In the genomic region with DNA sequence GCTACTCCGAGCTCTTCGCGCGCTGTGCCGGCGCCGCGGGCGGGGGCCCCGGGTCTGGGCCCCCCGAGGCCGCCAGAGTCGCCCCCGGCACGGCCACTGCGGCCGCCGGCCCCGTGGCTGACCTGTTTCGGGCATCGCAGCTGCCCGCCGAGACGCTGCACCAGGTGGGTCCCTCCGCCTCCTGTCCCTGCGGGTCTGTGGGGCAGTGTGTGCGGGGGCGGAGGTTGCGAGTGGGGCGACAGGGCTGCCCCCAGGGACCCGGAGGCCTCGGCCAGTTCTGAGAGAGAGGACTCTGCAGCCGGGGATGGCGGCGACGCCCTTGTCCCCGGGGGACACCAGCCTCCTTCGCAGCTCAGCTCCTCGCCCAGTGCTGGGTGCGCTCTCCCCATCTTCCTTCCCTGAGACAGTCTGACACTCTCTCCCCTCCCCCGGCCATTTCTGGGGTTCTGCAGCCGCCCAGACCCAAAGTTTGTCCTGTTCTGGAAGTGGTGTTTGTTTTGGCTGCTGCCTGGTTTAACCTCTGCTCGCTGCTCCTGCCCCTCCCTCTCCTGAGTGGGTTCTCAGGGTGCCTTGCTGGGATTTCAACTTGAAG, we compare ENCODE assay signal across 8 cellular contexts. TPM values are rescaled to one million over a fixed set of nuclear protein-coding genes. Genes with fewer than 3 reads are reported as not detected.
DNase-seq lines count a peak whose midpoint lies in the region; ATAC-seq, FAIRE-seq and TF ChIP-seq lines count a peak whose summit lies in the region.

No MANE protein-coding gene starts in this region.

- no peak overlapping the region for H3K4ac ChIP-seq in IMR-90 (ENCODE audit: low read depth, low read length)

- H3K27me3 ChIP-seq in IMR-90 (ENCODE audit: control insufficient read depth, insufficient read depth, low read length) (peaks cover 15% of the 10 kb centered on the region), hepatocyte (peaks cover 12% of the 10 kb centered on the region), skeletal muscle satellite cell (ENCODE audit: control insufficient read depth, insufficient read depth, low read length) (peaks cover 19% of the 10 kb centered on the region)

- H3K9me3 ChIP-seq in IMR-90 (ENCODE audit: control insufficient read depth, insufficient read depth, low read length) (no peaks in the 10 kb centered on the region), hepatocyte (ENCODE audit: low read depth) (peaks cover 5% of the 10 kb centered on the region), skeletal muscle satellite cell (replicated peaks; ENCODE audit: low read length) (no peaks in the 10 kb centered on the region)

- no peak overlapping the region for H2AK5ac ChIP-seq in IMR-90 (ENCODE audit: low read depth, low read length)

- intact Hi-C loops in IMR-90 (cut with micrococcal nuclease), result no loop called here

- no peaks in the 10 kb centered on the region for H3K79me2 ChIP-seq in hepatocyte

- no peaks in the 10 kb centered on the region for H4K20me1 ChIP-seq in IMR-90 (ENCODE audit: insufficient read depth, low read length)
- H4K20me1 ChIP-seq in hepatocyte (ENCODE audit: insufficient read depth, poor library complexity, severe bottlenecking), result no peaks in the 10 kb centered on the region

- H3K18ac ChIP-seq in IMR-90 (ENCODE audit: low read depth, low read length), result no peak overlapping the region

- no peaks in the 10 kb centered on the region for H3K79me1 ChIP-seq in IMR-90 (ENCODE audit: low read depth in 1 of 2, low read length in 2 of 2)

- WGBS in IMR-90 (ENCODE audit: extremely low coverage in 2 of 2, insufficient read length in 1 of 2), 2 experiments, result 20% methylated on average over 13 of the region's 43 CpGs; no CpG with 5 or more reads in 1 of the 2 experiments
- WGBS in hepatocyte (ENCODE audit: low lambda C conversion rate, missing lambda C conversion rate), result 2% methylated on average over 24 of the region's 43 CpGs

- H3K27ac ChIP-seq in C4-2B (peak overlapping the region; percentile 70), IMR-90 (ENCODE audit: insufficient read depth, low read length) (no peak overlapping the region), hepatocyte (no peak overlapping the region)

- TF ChIP-seq CTCF in C4-2B (conservative IDR thresholded peaks at IDR 0.05), result no peak
- no peak for TF ChIP-seq CTCF in IMR-90 (conservative IDR thresholded peaks at IDR 0.05; ENCODE audit: low read depth, low read length)
- TF ChIP-seq CTCF in hepatocyte (IDR thresholded peaks at IDR 0.05; ENCODE audit: poor library complexity), result no peak

- in situ Hi-C loops in IMR-90 (cut with MboI; ENCODE audit: low sequenced_read_pairs), result no loop called here

- H3K4me3 ChIP-seq in IMR-90 (ENCODE audit: insufficient read depth, low read depth, low read length), result peak overlapping the region; percentile 43
- H3K4me3 ChIP-seq in hepatocyte, result peak overlapping the region; percentile 75
- peak overlapping the region; percentile 69 for H3K4me3 ChIP-seq in skeletal muscle satellite cell (ENCODE audit: low read length)

- H3K23ac ChIP-seq in IMR-90 (ENCODE audit: low read depth, low read length), result no peak overlapping the region

- no peaks in the 10 kb centered on the region for H3K9me1 ChIP-seq in IMR-90 (ENCODE audit: insufficient read depth, low read length)

- no peak overlapping the region for H2BK20ac ChIP-seq in IMR-90 (ENCODE audit: low read depth, low read length)

- H2AFZ ChIP-seq in IMR-90 (replicated peaks; ENCODE audit: low read length, poor library complexity) (peak overlapping the region; percentile 82), hepatocyte (peak overlapping the region; percentile 25)

- H4K8ac ChIP-seq in IMR-90 (ENCODE audit: low read depth in 2 of 2, low read length in 2 of 2), result no peak overlapping the region

- H3K4me2 ChIP-seq in IMR-90 (ENCODE audit: low read depth, low read length) (peak overlapping the region; percentile 72), hepatocyte (peak overlapping the region; percentile 98), skeletal muscle satellite cell (ENCODE audit: low read length) (peak overlapping the region; percentile 86)

- no peak overlapping the region for H3K9ac ChIP-seq in IMR-90 (ENCODE audit: low read depth, low read length)
- peak overlapping the region; percentile 47 for H3K9ac ChIP-seq in skeletal muscle satellite cell (ENCODE audit: low read depth, low read length)

- H2BK5ac ChIP-seq in IMR-90 (ENCODE audit: low read depth, low read length, poor library complexity, severe bottlenecking), result no peak overlapping the region

- dilution Hi-C loops in IMR-90 (cut with HindIII; ENCODE audit: low sequenced_read_pairs, unreplicated experiment), result no loop called here

- no peak for DNase-seq in IMR-90
- DNase-seq in activated naive CD4-positive, alpha-beta T cell treated with anti-CD3 and anti-CD28 coated beads, Interleukin-2, amount 50 U/mL, for 16 hours, result peak; percentile 10
- no peak for DNase-seq in hepatocyte (ENCODE audit: low spot score)
- no peak for DNase-seq in H54 (ENCODE audit: insufficient read length, low spot score)
- no peak for DNase-seq in ureter (ENCODE audit: low spot score)

- no peak overlapping the region for H2BK120ac ChIP-seq in IMR-90 (ENCODE audit: low read depth, low read length)

- POLR2A ChIA-PET in IMR-90 (lab: Charles Lee; ENCODE audit: unreplicated experiment), result no interaction called here

- TF ChIP-seq POLR2A in IMR-90 (IDR thresholded peaks at IDR 0.05; ENCODE audit: low read depth, low read length), result no peak
- TF ChIP-seq POLR2A in H54 (IDR thresholded peaks at IDR 0.05; ENCODE audit: low read depth, low read length), result no peak

- H3K9me2 ChIP-seq in hepatocyte (replicated peaks; ENCODE audit: insufficient read depth), result no peaks in the 10 kb centered on the region

- no peaks in the 10 kb centered on the region for H3K36me3 ChIP-seq in IMR-90 (ENCODE audit: control insufficient read depth, insufficient read depth, low read length)
- no peaks in the 10 kb centered on the region for H3K36me3 ChIP-seq in hepatocyte (replicated peaks; ENCODE audit: insufficient read depth, low read depth)
- H3K36me3 ChIP-seq in skeletal muscle satellite cell (ENCODE audit: insufficient read depth, low read length), result no peaks in the 10 kb centered on the region

- no TSS peak for BruUV-seq in IMR-90 (replicated peaks; lab: Mats Ljungman, UMichigan)

- no peak for FAIRE-seq in H54 (lab: Jason Lieb, UNC)

- CTCF ChIA-PET in IMR-90 (lab: Yijun Ruan, JAX), result interaction anchor here (1.3 to 1.7 kb wide), 2 partner anchors 12 to 100 kb away, joined by 4 to 5 read pairs; no protein-coding TSS in a partner anchor

- no peak overlapping the region for H4K5ac ChIP-seq in IMR-90 (ENCODE audit: low read depth, low read length)

- no peak overlapping the region for H3K56ac ChIP-seq in IMR-90 (ENCODE audit: extremely low read depth, insufficient read depth, low read length)

- H4K91ac ChIP-seq in IMR-90 (ENCODE audit: insufficient read depth, low read depth, low read length), result no peak overlapping the region

- peak; percentile 19 for ATAC-seq in GM21381 (IDR thresholded peaks at IDR 0.05; ENCODE audit: unreplicated experiment)
- no peak; the same call in 1 of the 2 replicates for ATAC-seq in IMR-90 (ENCODE audit: low read depth)

- no peak overlapping the region for H3K14ac ChIP-seq in IMR-90 (replicated peaks; ENCODE audit: low read depth, low read length)

- H3K4me1 ChIP-seq in IMR-90 (ENCODE audit: control insufficient read depth, insufficient read depth, low read length), result peaks cover 2% of the 10 kb centered on the region; the same call in 1 of the 2 replicates
- H3K4me1 ChIP-seq in hepatocyte (ENCODE audit: insufficient read depth), result no peaks in the 10 kb centered on the region
- H3K4me1 ChIP-seq in skeletal muscle satellite cell (ENCODE audit: control insufficient read depth, insufficient read depth, low read length), result no peaks in the 10 kb centered on the region

- H2BK15ac ChIP-seq in IMR-90 (ENCODE audit: low read depth, low read length), result no peak overlapping the region

- TF ChIP-seq RAD21 in IMR-90 (IDR thresholded peaks at IDR 0.05; ENCODE audit: low read length), result no peak

- H2AK9ac ChIP-seq in IMR-90 (replicated peaks; ENCODE audit: low read depth, low read length, poor library complexity), result no peak overlapping the region

TF ChIP-seq in IMR-90, 13 proteins besides CTCF, POLR2A, EP300 and RAD21 (continues in another document):
- TF ChIP-seq NFE2L2 (IDR thresholded peaks at IDR 0.05; ENCODE audit: low read depth, low read length), result no peak
- TF ChIP-seq CEBPB (IDR thresholded peaks at IDR 0.05; ENCODE audit: low read depth, low read length), result no peak
- no peak for TF ChIP-seq RCOR1 (IDR thresholded peaks at IDR 0.05; ENCODE audit: insufficient replicate concordance, low read length)
- no peak for TF ChIP-seq RFX5 (IDR thresholded peaks at IDR 0.05; ENCODE audit: low read depth, low read length)
- TF ChIP-seq MXI1 (IDR thresholded peaks at IDR 0.05; ENCODE audit: borderline replicate concordance, low read depth, low read length), result no peak
- no peak for TF ChIP-seq MAFK (IDR thresholded peaks at IDR 0.05; ENCODE audit: low read depth, low read length)
- TF ChIP-seq, protein P1, sequence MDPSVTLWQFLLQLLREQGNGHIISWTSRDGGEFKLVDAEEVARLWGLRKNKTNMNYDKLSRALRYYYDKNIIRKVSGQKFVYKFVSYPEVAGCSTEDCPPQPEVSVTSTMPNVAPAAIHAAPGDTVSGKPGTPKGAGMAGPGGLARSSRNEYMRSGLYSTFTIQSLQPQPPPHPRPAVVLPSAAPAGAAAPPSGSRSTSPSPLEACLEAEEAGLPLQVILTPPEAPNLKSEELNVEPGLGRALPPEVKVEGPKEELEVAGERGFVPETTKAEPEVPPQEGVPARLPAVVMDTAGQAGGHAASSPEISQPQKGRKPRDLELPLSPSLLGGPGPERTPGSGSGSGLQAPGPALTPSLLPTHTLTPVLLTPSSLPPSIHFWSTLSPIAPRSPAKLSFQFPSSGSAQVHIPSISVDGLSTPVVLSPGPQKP (IDR thresholded peaks at IDR 0.05; ENCODE audit: borderline replicate concordance, low read depth, low read length), result no peak
- TF ChIP-seq, protein P2, sequence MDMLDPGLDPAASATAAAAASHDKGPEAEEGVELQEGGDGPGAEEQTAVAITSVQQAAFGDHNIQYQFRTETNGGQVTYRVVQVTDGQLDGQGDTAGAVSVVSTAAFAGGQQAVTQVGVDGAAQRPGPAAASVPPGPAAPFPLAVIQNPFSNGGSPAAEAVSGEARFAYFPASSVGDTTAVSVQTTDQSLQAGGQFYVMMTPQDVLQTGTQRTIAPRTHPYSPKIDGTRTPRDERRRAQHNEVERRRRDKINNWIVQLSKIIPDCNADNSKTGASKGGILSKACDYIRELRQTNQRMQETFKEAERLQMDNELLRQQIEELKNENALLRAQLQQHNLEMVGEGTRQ (IDR thresholded peaks at IDR 0.05; ENCODE audit: low read depth, low read length), result no peak
- TF ChIP-seq BHLHE40 (IDR thresholded peaks at IDR 0.05; ENCODE audit: low read depth, low read length), result no peak

RNA-seq across cellular contexts. Expression of a gene that starts 0.6 kb away (rescaled TPM):
- total RNA-seq in IMR-90 (2012; rRNA removed) (0.18 and 0.28 TPM in 2 replicates), hepatocyte (3.3 and 5.0 TPM in 2 replicates), ureter (24.3 TPM)
- polyA plus RNA-seq in IMR-90 (2012; rRNA removed) (0.01 and 0.02 TPM in 2 replicates), hepatocyte (2.0 and 3.4 TPM in 2 replicates)
- under 0.01 and 0.09 TPM in 2 replicates for polyA plus RNA-seq in IMR-90 (2012; cell fraction: cytosol; rRNA removed)
- polyA plus RNA-seq in IMR-90 (2012; cell fraction: nucleus; rRNA removed; ENCODE audit: low replicate concordance), result 0.05 TPM in 1 of 2 replicates, not detected in the other
- under 0.01 and 0.25 TPM in 2 replicates for total RNA-seq in skeletal muscle satellite cell (2012; rRNA removed)
